Comparison of ENCODE assay signal across 9 cellular contexts in genomic region chr19:1171755-1172352, GRCh38. TPM values are rescaled to one million over a fixed set of nuclear protein-coding genes. Genes with fewer than 3 reads are reported as not detected.
DNase-seq lines count a peak whose midpoint lies in the region; ATAC-seq and TF ChIP-seq lines count a peak whose summit lies in the region.
"Had no signal": no experiment of that assay in that cellular context is flagged by ENCODE, and none has a peak within 500 bp of the region (broad histone marks: within the 10 kb centered on the region; RNA-seq: fewer than 3 reads in every experiment).

No MANE protein-coding gene starts in this region.

- H3K27me3 Mint-ChIP-seq in natural killer cell treated with Interleukin-12 subunit alpha and Interleukin-12 subunit beta and Interleukin-15 and Interleukin-18, amount 100 ng/mL, for 72 hours = no peaks in the 10 kb centered on the region

- CTCF ChIA-PET in BJ (lab: Yijun Ruan, JAX) = interaction anchor here (0.9 kb wide), 1 partner anchor 65 kb away, joined by 3 read pairs; no protein-coding TSS in a partner anchor

- H3K27ac ChIP-seq in caudate nucleus (ENCODE audit: low read depth, low read length) = peak overlapping the region; percentile 62

- TF ChIP-seq CTCF in BJ (IDR thresholded peaks at IDR 0.05; ENCODE audit: insufficient read depth, low read depth, low read length) = no peak

- peaks cover 20 to 31% of the 10 kb centered on the region in 2 donors for H3K4me1 Mint-ChIP-seq in natural killer cell treated with Interleukin-12 subunit alpha and Interleukin-12 subunit beta and Interleukin-15 and Interleukin-18, amount 100 ng/mL, for 72 hours (ENCODE audit: low read depth in 2 of 2)

- H3K27ac Mint-ChIP-seq in natural killer cell treated with Interleukin-12 subunit alpha and Interleukin-12 subunit beta and Interleukin-15 and Interleukin-18, amount 100 ng/mL, for 72 hours = peak overlapping the region in 1 of 2 donors; percentile 41

- H3K4me3 ChIP-seq in BJ (ENCODE audit: low read depth, low read length) = peak overlapping the region; percentile 95

- H3K36me3 ChIP-seq in BJ (ENCODE audit: control insufficient read depth, insufficient read depth, low read length) = peaks cover 8% of the 10 kb centered on the region

- peaks cover 7% of the 10 kb centered on the region for H3K36me3 Mint-ChIP-seq in natural killer cell treated with Interleukin-12 subunit alpha and Interleukin-12 subunit beta and Interleukin-15 and Interleukin-18, amount 100 ng/mL, for 72 hours

- POLR2A ChIA-PET in BJ (lab: Charles Lee) = interaction anchor here (1.0 kb wide), 1 partner anchor 16 kb away, joined by 3 read pairs; no protein-coding TSS in a partner anchor

- DNase-seq in BJ (ENCODE audit: low read depth) (no peak), NCI-H2171 treated with DMSO at 0.1 percent for 48 hours (lab: John Stamatoyannopoulos, UW) (peak; percentile 80), caudate nucleus (lab: John Stamatoyannopoulos, UW) (no peak), medulla oblongata (ENCODE audit: extremely low spot score) (no peak)
- DNase-seq in natural killer cell treated with Interleukin-12 subunit alpha and Interleukin-12 subunit beta and Interleukin-15 and Interleukin-18, amount 100 ng/mL, for 72 hours (ENCODE audit: low spot score) = no peak
- DNase-seq: stimulated activated CD8-positive, alpha-beta memory T cell treated with anti-CD3 and anti-CD28 coated beads, Interleukin-4, amount 100 ng/mL, for 48 hours had no signal

- no peaks in the 10 kb centered on the region for H3K9me3 Mint-ChIP-seq in natural killer cell treated with Interleukin-12 subunit alpha and Interleukin-12 subunit beta and Interleukin-15 and Interleukin-18, amount 100 ng/mL, for 72 hours

- no peaks in the 10 kb centered on the region for H3K27me3 ChIP-seq in BJ (ENCODE audit: control insufficient read depth, insufficient read depth, low read length)

- H3K4me3 Mint-ChIP-seq in natural killer cell treated with Interleukin-12 subunit alpha and Interleukin-12 subunit beta and Interleukin-15 and Interleukin-18, amount 100 ng/mL, for 72 hours = peak overlapping the region; percentile 90

- ATAC-seq in natural killer cell treated with Interleukin-12 subunit alpha and Interleukin-12 subunit beta and Interleukin-15 and Interleukin-18, amount 100 ng/mL, for 72 hours = no peak
- ATAC-seq in HG03097 (IDR thresholded peaks at IDR 0.05; ENCODE audit: low FRiP score, unreplicated experiment) (no peak), HG02852 (IDR thresholded peaks at IDR 0.05; ENCODE audit: unreplicated experiment) (no peak), HG02678 (IDR thresholded peaks at IDR 0.05; ENCODE audit: unreplicated experiment) (no peak)

RNA-seq across cellular contexts. Expression of gene SBNO2, which starts 2.2 kb away (rescaled TPM):
- 15.5 and 26.1 TPM in 2 replicates for polyA plus RNA-seq in BJ (2011; rRNA removed)
- polyA minus RNA-seq in BJ (2011; rRNA and poly(A)+ RNA removed) = 30.9 and 40.4 TPM in 2 replicates
- total RNA-seq in natural killer cell treated with Interleukin-12 subunit alpha and Interleukin-12 subunit beta and Interleukin-15 and Interleukin-18, amount 100 ng/mL, for 72 hours = 100 to 1,000 TPM; 204 to 205 TPM

RNA-seq across cellular contexts. Expression of gene STK11, which starts 33.7 kb away (rescaled TPM):
- 26.3 and 33.6 TPM in 2 replicates for polyA plus RNA-seq in BJ (2011; rRNA removed)
- polyA minus RNA-seq in BJ (2011; rRNA and poly(A)+ RNA removed) = 38.3 and 48.2 TPM in 2 replicates
- total RNA-seq in natural killer cell treated with Interleukin-12 subunit alpha and Interleukin-12 subunit beta and Interleukin-15 and Interleukin-18, amount 100 ng/mL, for 72 hours = 10 to 100 TPM; 50.9 to 79.2 TPM
